1 cellular context compared by ENCODE assay signal in genomic region chr21:42781150-42781980, GRCh38.
TF ChIP-seq lines count a peak whose summit lies in the region.

No MANE protein-coding gene starts in this region.

TF ChIP-seq in HepG2, 621 proteins besides CTCF, POLR2A, EP300 and RAD21 (continued from another document and continues in another):
- TF ChIP-seq MAX (IDR thresholded peaks at IDR 0.05), result peak; percentile 69
- no peak for TF ChIP-seq ZNF331 (CRISPR knock-in tag; IDR thresholded peaks at IDR 0.05)
- TF ChIP-seq, protein P1, sequence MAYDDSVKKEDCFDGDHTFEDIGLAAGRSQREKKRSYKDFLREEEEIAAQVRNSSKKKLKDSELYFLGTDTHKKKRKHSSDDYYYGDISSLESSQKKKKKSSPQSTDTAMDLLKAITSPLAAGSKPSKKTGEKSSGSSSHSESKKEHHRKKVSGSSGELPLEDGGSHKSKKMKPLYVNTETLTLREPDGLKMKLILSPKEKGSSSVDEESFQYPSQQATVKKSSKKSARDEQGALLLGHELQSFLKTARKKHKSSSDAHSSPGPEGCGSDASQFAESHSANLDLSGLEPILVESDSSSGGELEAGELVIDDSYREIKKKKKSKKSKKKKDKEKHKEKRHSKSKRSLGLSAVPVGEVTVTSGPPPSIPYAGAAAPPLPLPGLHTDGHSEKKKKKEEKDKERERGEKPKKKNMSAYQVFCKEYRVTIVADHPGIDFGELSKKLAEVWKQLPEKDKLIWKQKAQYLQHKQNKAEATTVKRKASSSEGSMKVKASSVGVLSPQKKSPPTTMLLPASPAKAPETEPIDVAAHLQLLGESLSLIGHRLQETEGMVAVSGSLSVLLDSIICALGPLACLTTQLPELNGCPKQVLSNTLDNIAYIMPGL (CRISPR knock-in tag; IDR thresholded peaks at IDR 0.05; ENCODE audit: borderline replicate concordance in 1 of 2, low read depth in 1 of 2), result no peak
- TF ChIP-seq ZNF564 (CRISPR knock-in tag; IDR thresholded peaks at IDR 0.05), result no peak
- TF ChIP-seq TEAD3 (CRISPR knock-in tag; optimal IDR thresholded peaks at IDR 0.05; ENCODE audit: borderline replicate concordance), result peak; percentile 22
- no peak for TF ChIP-seq ZC3H13 (CRISPR knock-in tag; IDR thresholded peaks at IDR 0.05)
- TF ChIP-seq ZSCAN5A (CRISPR knock-in tag; IDR thresholded peaks at IDR 0.05; ENCODE audit: borderline replicate concordance), result no peak
- TF ChIP-seq RNF2 (conservative IDR thresholded peaks at IDR 0.05; ENCODE audit: low read depth), result 0 out of 2 replicates have a peak, but pooled peaks have one; percentile 36
- 0 out of 2 replicates have a peak, but pooled peaks have one; percentile 17 for TF ChIP-seq ZNF280D (CRISPR knock-in tag; IDR thresholded peaks at IDR 0.05)
- no peak for TF ChIP-seq ZZZ3 (CRISPR knock-in tag; IDR thresholded peaks at IDR 0.05; ENCODE audit: borderline replicate concordance)
- TF ChIP-seq U2AF1 (optimal IDR thresholded peaks at IDR 0.05; ENCODE audit: low read depth, low read length), result no peak
- TF ChIP-seq, protein P2, sequence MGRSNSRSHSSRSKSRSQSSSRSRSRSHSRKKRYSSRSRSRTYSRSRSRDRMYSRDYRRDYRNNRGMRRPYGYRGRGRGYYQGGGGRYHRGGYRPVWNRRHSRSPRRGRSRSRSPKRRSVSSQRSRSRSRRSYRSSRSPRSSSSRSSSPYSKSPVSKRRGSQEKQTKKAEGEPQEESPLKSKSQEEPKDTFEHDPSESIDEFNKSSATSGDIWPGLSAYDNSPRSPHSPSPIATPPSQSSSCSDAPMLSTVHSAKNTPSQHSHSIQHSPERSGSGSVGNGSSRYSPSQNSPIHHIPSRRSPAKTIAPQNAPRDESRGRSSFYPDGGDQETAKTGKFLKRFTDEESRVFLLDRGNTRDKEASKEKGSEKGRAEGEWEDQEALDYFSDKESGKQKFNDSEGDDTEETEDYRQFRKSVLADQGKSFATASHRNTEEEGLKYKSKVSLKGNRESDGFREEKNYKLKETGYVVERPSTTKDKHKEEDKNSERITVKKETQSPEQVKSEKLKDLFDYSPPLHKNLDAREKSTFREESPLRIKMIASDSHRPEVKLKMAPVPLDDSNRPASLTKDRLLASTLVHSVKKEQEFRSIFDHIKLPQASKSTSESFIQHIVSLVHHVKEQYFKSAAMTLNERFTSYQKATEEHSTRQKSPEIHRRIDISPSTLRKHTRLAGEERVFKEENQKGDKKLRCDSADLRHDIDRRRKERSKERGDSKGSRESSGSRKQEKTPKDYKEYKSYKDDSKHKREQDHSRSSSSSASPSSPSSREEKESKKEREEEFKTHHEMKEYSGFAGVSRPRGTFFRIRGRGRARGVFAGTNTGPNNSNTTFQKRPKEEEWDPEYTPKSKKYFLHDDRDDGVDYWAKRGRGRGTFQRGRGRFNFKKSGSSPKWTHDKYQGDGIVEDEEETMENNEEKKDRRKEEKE (IDR thresholded peaks at IDR 0.05), result no peak
- 0 out of 2 replicates have a peak, but pooled peaks have one; percentile 18 for TF ChIP-seq ZMYM4 (CRISPR knock-in tag; IDR thresholded peaks at IDR 0.05)
- no peak for TF ChIP-seq RARA (CRISPR knock-in tag; IDR thresholded peaks at IDR 0.05)
- TF ChIP-seq KDM2A (CRISPR knock-in tag; IDR thresholded peaks at IDR 0.05; ENCODE audit: borderline replicate concordance, low read depth), result no peak; the same call in 1 of the 2 replicates
- TF ChIP-seq TBP (CRISPR knock-in tag; IDR thresholded peaks at IDR 0.05), result no peak
- TF ChIP-seq GRHL1 (CRISPR knock-in tag; conservative IDR thresholded peaks at IDR 0.05), result no peak
- TF ChIP-seq HMGXB3 (CRISPR knock-in tag; IDR thresholded peaks at IDR 0.05; ENCODE audit: borderline replicate concordance), result no peak
- TF ChIP-seq ZNF10 (CRISPR knock-in tag; IDR thresholded peaks at IDR 0.05; ENCODE audit: borderline replicate concordance, low read depth), result no peak
- TF ChIP-seq GPN1 (CRISPR knock-in tag; IDR thresholded peaks at IDR 0.05; ENCODE audit: borderline replicate concordance), result no peak
- no peak for TF ChIP-seq CREB3 (CRISPR knock-in tag; IDR thresholded peaks at IDR 0.05)
- no peak; the same call in 1 of the 2 replicates for TF ChIP-seq YEATS4 (CRISPR knock-in tag; IDR thresholded peaks at IDR 0.05; ENCODE audit: borderline replicate concordance)
- peak; percentile 35; the same call in 1 of the 2 replicates for TF ChIP-seq WIZ (CRISPR knock-in tag; IDR thresholded peaks at IDR 0.05)
- peak; percentile 38; the same call in 1 of the 2 replicates for TF ChIP-seq ELF3 (CRISPR knock-in tag; IDR thresholded peaks at IDR 0.05)
- no peak for TF ChIP-seq ZBTB7B (CRISPR knock-in tag; IDR thresholded peaks at IDR 0.05)
- no peak for TF ChIP-seq ZMYM2 (CRISPR knock-in tag; IDR thresholded peaks at IDR 0.05)
- TF ChIP-seq ZNF781 (CRISPR knock-in tag; IDR thresholded peaks at IDR 0.05; ENCODE audit: borderline replicate concordance, not compliant biosample characterization), result no peak
- TF ChIP-seq, protein P3, sequence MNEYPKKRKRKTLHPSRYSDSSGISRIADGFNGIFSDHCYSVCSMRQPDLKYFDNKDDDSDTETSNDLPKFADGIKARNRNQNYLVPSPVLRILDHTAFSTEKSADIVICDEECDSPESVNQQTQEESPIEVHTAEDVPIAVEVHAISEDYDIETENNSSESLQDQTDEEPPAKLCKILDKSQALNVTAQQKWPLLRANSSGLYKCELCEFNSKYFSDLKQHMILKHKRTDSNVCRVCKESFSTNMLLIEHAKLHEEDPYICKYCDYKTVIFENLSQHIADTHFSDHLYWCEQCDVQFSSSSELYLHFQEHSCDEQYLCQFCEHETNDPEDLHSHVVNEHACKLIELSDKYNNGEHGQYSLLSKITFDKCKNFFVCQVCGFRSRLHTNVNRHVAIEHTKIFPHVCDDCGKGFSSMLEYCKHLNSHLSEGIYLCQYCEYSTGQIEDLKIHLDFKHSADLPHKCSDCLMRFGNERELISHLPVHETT (CRISPR knock-in tag; conservative IDR thresholded peaks at IDR 0.05), result no peak
- no peak for TF ChIP-seq U2AF2 (IDR thresholded peaks at IDR 0.05; ENCODE audit: low read depth, low read length)
- TF ChIP-seq ZNF883 (CRISPR knock-in tag; IDR thresholded peaks at IDR 0.05; ENCODE audit: not compliant biosample characterization), result peak; percentile 33
